16 cellular contexts compared by ENCODE assay signal in the genomic region with DNA sequence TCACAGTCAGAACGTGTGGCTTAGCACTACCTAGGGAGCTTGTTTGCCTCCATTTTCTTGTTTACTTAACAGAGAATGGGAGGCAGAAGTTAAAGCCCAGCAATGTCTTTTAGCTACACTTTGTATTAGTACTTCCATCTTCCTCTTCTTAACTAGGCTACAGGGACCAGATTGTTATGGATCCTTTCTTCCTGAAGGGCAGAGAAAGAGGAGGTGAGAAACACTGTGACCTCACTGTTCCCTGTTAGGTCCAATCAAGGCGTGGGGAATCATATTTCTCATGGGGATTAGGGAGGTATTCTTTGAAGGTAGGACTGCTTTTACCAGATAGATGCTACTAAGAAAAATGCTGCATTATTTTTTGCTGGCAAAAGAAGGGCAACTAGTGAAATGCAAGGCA.
DNase-seq lines count a peak whose midpoint lies in the region; ATAC-seq, FAIRE-seq and TF ChIP-seq lines count a peak whose summit lies in the region.
"Had no signal": no experiment of that assay in that cellular context is flagged by ENCODE, and none has a peak within 500 bp of the region (broad histone marks: within the 10 kb centered on the region; RNA-seq: fewer than 3 reads in every experiment).

No MANE protein-coding gene starts in this region.

- H3K14ac ChIP-seq in H1 (ENCODE audit: insufficient read length): no peak overlapping the region
- H3K14ac ChIP-seq in neuronal stem cell (ENCODE audit: low read length): no peak overlapping the region

- no peak for TF ChIP-seq CTCF in H1 (IDR thresholded peaks at IDR 0.05; ENCODE audit: control extremely low read depth in 1 of 3, insufficient read depth in 1 of 3, low read depth in 1 of 3, low read length in 3 of 3)

- H3K56ac ChIP-seq in H1 (replicated peaks; ENCODE audit: insufficient read length, low read depth, low read length): no peak overlapping the region

- H2AFZ ChIP-seq in H1 (ENCODE audit: low read length): peak overlapping the region; percentile 70
- no peak overlapping the region for H2AFZ ChIP-seq in neuronal stem cell (ENCODE audit: low read length)

- no peak overlapping the region for H2BK12ac ChIP-seq in H1 (ENCODE audit: low read depth, low read length)
- H2BK12ac ChIP-seq in neuronal stem cell (ENCODE audit: low read length): no peak overlapping the region

- H3K4ac ChIP-seq in H1 (replicated peaks; ENCODE audit: insufficient read length, low read depth, low read length): no peak overlapping the region
- H3K4ac ChIP-seq in neuronal stem cell (ENCODE audit: low read length): no peak overlapping the region

- H4K8ac ChIP-seq in H1 (ENCODE audit: extremely low read depth, insufficient read depth, low read length) (no peak overlapping the region), neuronal stem cell (ENCODE audit: low read depth, low read length) (no peak overlapping the region)

- H3K79me2 ChIP-seq in H1 (ENCODE audit: control insufficient read depth in 1 of 2, insufficient read depth in 2 of 2, low read length in 2 of 2): no peaks in the 10 kb centered on the region

- H3K4me1 ChIP-seq in H1 (replicated peaks in 1 of 4; ENCODE audit: control insufficient read depth in 3 of 4, insufficient read depth in 4 of 4, low read length in 3 of 4) (peaks cover 0 to 4% (median 0%) of the 10 kb centered on the region in 4 experiments; a peak in 2 of 7 replicates), neuronal stem cell (ENCODE audit: control insufficient read depth in 2 of 2, insufficient read depth in 1 of 2, low read depth in 1 of 2, low read length in 2 of 2) (peaks cover 0 to 2% of the 10 kb centered on the region in 2 donors)

- no peaks in the 10 kb centered on the region for H3K79me1 ChIP-seq in H1 (ENCODE audit: low read depth, low read length)
- no peaks in the 10 kb centered on the region for H3K79me1 ChIP-seq in neuronal stem cell (ENCODE audit: low read depth, low read length)

- TF ChIP-seq EP300 in H1 (IDR thresholded peaks at IDR 0.05; ENCODE audit: borderline replicate concordance in 1 of 2, low read depth in 2 of 2, low read length in 2 of 2): no peak

- no peak overlapping the region for H4K91ac ChIP-seq in H1 (replicated peaks; ENCODE audit: insufficient read length, low read length)
- H4K91ac ChIP-seq in neuronal stem cell (ENCODE audit: low read depth, low read length, poor library complexity): no peak overlapping the region

- no peaks in the 10 kb centered on the region for H3K36me3 ChIP-seq in H1 (ENCODE audit: control insufficient read depth in 2 of 4, insufficient read depth in 4 of 4, low read length in 3 of 4)
- H3K36me3 ChIP-seq in neuronal stem cell (replicated peaks in 1 of 2; ENCODE audit: control insufficient read depth in 2 of 2, insufficient read depth in 2 of 2, low read length in 2 of 2): no peaks in the 10 kb centered on the region

- no peak overlapping the region for H2AK5ac ChIP-seq in H1 (ENCODE audit: low read depth, low read length)
- H2AK5ac ChIP-seq in neuronal stem cell (ENCODE audit: low read depth, low read length): no peak overlapping the region

- 67% methylated on average over 2 of the region's 2 CpGs; no CpG with 5 or more reads in 1 of the 2 experiments for WGBS in H1 (ENCODE audit: extremely low coverage in 1 of 2, insufficient coverage in 1 of 2, insufficient read length in 1 of 2, insufficient replicate concordance in 2 of 2, low coverage in 1 of 2, low lambda C conversion rate in 2 of 2, missing lambda C conversion rate in 1 of 2), 2 experiments
- WGBS in neuronal stem cell (ENCODE audit: extremely low coverage in 2 of 2, insufficient read length in 2 of 2, insufficient replicate concordance in 1 of 2), 2 donors: no CpG with 5 or more reads among the region's 2 CpGs

- H2BK15ac ChIP-seq in H1 (ENCODE audit: low read length) (no peak overlapping the region), neuronal stem cell (ENCODE audit: low read length) (no peak overlapping the region)

- H3K9ac ChIP-seq in H1 (replicated peaks in 1 of 4; ENCODE audit: extremely low read depth in 1 of 4, low read depth in 3 of 4, low read length in 3 of 4) (no peak overlapping the region), neuronal stem cell (ENCODE audit: low read depth, low read length, poor library complexity) (no peak overlapping the region)

- no peak overlapping the region for H3K4me2 ChIP-seq in H1 (ENCODE audit: insufficient read depth in 1 of 2, low read depth in 2 of 2, low read length in 2 of 2)
- H3K4me2 ChIP-seq in neuronal stem cell (ENCODE audit: insufficient read depth, low read length, poor library complexity, severe bottlenecking): no peak overlapping the region

- no peak overlapping the region for H2BK120ac ChIP-seq in H1 (replicated peaks; ENCODE audit: low read depth, low read length)
- no peak overlapping the region for H2BK120ac ChIP-seq in neuronal stem cell (ENCODE audit: low read depth, low read length)

- no peak overlapping the region for H3K4me3 ChIP-seq in H1 (ENCODE audit: extremely low read depth in 1 of 4, insufficient read depth in 2 of 4, low read depth in 3 of 4, low read length in 4 of 4)
- H3K4me3 ChIP-seq in neuronal stem cell (ENCODE audit: low read length in 2 of 2): no peak overlapping the region

- DNase-seq in NCI-H2107 treated with DMSO at 0.1 percent for 48 hours (lab: John Stamatoyannopoulos, UW; ENCODE audit: unreplicated experiment) (peak; percentile 22), NCI-H2107 (lab: John Stamatoyannopoulos, UW) (no peak), H1 (ENCODE audit: low read depth in 1 of 2, low spot score in 2 of 2) (no peak), left colon (no peak), neuronal stem cell (ENCODE audit: low spot score) (peak; percentile 4)
- DNase-seq: 8988T, GDM1, KG1, NCI-H187 treated with DMSO at 0.1 percent for 48 hours, NCI-H82, RPMI8226, SHP77 treated with DMSO at 0.1 percent for 48 hours had no signal

- H3K23ac ChIP-seq in H1 (ENCODE audit: insufficient read length) (no peak overlapping the region), neuronal stem cell (ENCODE audit: low read depth, low read length, poor library complexity) (no peak overlapping the region)

- H2BK20ac ChIP-seq in H1 (ENCODE audit: low read length): no peak overlapping the region

- H4K5ac ChIP-seq in H1 (ENCODE audit: insufficient read length, low read depth, low read length): no peak overlapping the region

- H4K20me1 ChIP-seq in H1 (replicated peaks in 1 of 2; ENCODE audit: control insufficient read depth in 1 of 2, insufficient read depth in 2 of 2, low read length in 2 of 2): no peaks in the 10 kb centered on the region

- no peak for TF ChIP-seq POLR2A in H1 (IDR thresholded peaks at IDR 0.05; ENCODE audit: control extremely low read depth in 1 of 2, low read depth in 2 of 2, low read length in 2 of 2)

- H3K27ac ChIP-seq in H1 (ENCODE audit: low read depth, low read length) (no peak overlapping the region), neuronal stem cell (replicated peaks; ENCODE audit: low read length) (no peak overlapping the region)

- FAIRE-seq in H1 (lab: Jason Lieb, UNC): peak; percentile 58

- ATAC-seq in left colon (peak; percentile 14), GM18907 (IDR thresholded peaks at IDR 0.05; ENCODE audit: unreplicated experiment) (no peak), GM21619 (IDR thresholded peaks at IDR 0.05; ENCODE audit: unreplicated experiment) (no peak), HG02642 (IDR thresholded peaks at IDR 0.05; ENCODE audit: poor library complexity, unreplicated experiment) (no peak)
- ATAC-seq: HCT116 had no signal

- H3K9me3 ChIP-seq in H1 (ENCODE audit: insufficient read depth in 2 of 2, low read depth in 1 of 2, low read length in 1 of 2): no peaks in the 10 kb centered on the region
- H3K9me3 ChIP-seq in neuronal stem cell (replicated peaks in 1 of 2; ENCODE audit: control insufficient read depth in 2 of 2, insufficient read depth in 1 of 2, low read depth in 1 of 2, low read length in 2 of 2): no peaks in the 10 kb centered on the region

- H3K27me3 ChIP-seq in H1 (replicated peaks in 1 of 4; ENCODE audit: control insufficient read depth in 3 of 4, extremely low read depth in 1 of 4, insufficient read depth in 3 of 4, low read length in 3 of 4): no peaks in the 10 kb centered on the region
- no peaks in the 10 kb centered on the region for H3K27me3 ChIP-seq in neuronal stem cell (ENCODE audit: control insufficient read depth in 3 of 3, insufficient read depth in 3 of 3, low read depth in 1 of 3, low read length in 3 of 3)

- no peak overlapping the region for H3K18ac ChIP-seq in H1 (ENCODE audit: extremely low read depth, low read length)
- no peak overlapping the region for H3K18ac ChIP-seq in neuronal stem cell (ENCODE audit: low read length)

- H2BK5ac ChIP-seq in H1 (ENCODE audit: low read depth, low read length) (no peak overlapping the region), neuronal stem cell (ENCODE audit: low read length) (no peak overlapping the region)

- intact Hi-C loops in left colon (cut with DNase I, micrococcal nuclease): no loop called here

- TF ChIP-seq RAD21 in H1 (IDR thresholded peaks at IDR 0.05 in 1 of 2, conservative IDR thresholded peaks at IDR 0.05 in 1 of 2; ENCODE audit: low read depth in 2 of 2, low read length in 2 of 2): no peak

- no peaks in the 10 kb centered on the region for H3K23me2 ChIP-seq in H1 (ENCODE audit: low read depth, low read length)

- CTCF ChIA-PET in H1 (lab: Charles Lee; ENCODE audit: partially characterized antibody): interaction anchor here (1.2 to 2.9 kb wide), 3 partner anchors 9 to 24 kb away, joined by 3 to 9 read pairs (median 7); no protein-coding TSS in a partner anchor

- POLR2A ChIA-PET in H1 (lab: Charles Lee; ENCODE audit: partially characterized antibody): no interaction called here

TF ChIP-seq in H1, 55 proteins besides CTCF, POLR2A, EP300 and RAD21:
- no peak for TF ChIP-seq GTF2F1 (IDR thresholded peaks at IDR 0.05; ENCODE audit: borderline replicate concordance, low read depth, low read length)
- no peak for TF ChIP-seq SP1 (IDR thresholded peaks at IDR 0.05; ENCODE audit: low read depth, low read length)
- no peak for TF ChIP-seq TAF7 (optimal IDR thresholded peaks at IDR 0.05; ENCODE audit: borderline replicate concordance, low read depth, low read length)

Comparison
In these comparisons a context has a peak if more than half of its experiments do, and no peak if none do; other contexts are left out.
1. DNase-seq: peak in NCI-H2107 treated with DMSO at 0.1 percent for 48 hours (single experiment) and neuronal stem cell (single experiment); none in NCI-H2107 (single experiment), H1 (0 of 2) and left colon (0 of 2).